ENCODE assay signal across 19 cellular contexts in the genomic region with DNA sequence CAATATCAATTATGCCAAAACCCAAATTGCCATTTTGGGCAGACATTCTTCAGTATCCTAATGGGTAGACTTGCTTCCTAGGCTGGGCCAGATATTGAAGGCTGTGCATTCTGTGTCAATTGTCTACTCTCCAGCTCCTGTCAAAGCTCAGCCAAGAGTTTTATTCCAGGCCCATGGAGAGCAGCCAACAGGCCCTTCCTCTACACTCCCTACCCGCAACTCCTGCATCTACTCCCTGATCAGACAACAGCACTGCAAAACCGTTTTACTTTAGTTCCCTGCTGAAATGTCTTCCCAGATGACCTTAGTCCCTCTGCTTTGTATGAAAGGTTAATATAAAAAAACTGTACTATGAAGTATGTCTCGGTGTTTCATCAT. TPM values are rescaled to one million over a fixed set of nuclear protein-coding genes. Genes with fewer than 3 reads are reported as not detected.
DNase-seq lines count a peak whose midpoint lies in the region; ATAC-seq and TF ChIP-seq lines count a peak whose summit lies in the region.
"Had no signal": no experiment of that assay in that cellular context is flagged by ENCODE, and none has a peak within 500 bp of the region (broad histone marks: within the 10 kb centered on the region; RNA-seq: fewer than 3 reads in every experiment).

No MANE protein-coding gene starts in this region.

- H3K27ac ChIP-seq in left ventricle myocardium inferior (replicated peaks): peak overlapping the region; percentile 92
- peak overlapping the region; percentile 71 for H3K27ac ChIP-seq in rectal smooth muscle tissue (ENCODE audit: low read depth, low read length)
- H3K27ac ChIP-seq: SK-N-MC, suprapubic skin had no signal

- H3K27ac Mint-ChIP-seq in activated naive CD4-positive, alpha-beta T cell treated with anti-CD3 and anti-CD28 coated beads, Interleukin-2, amount 50 U/mL, for 24 hours: peak overlapping the region; percentile 2
- no peak overlapping the region for H3K27ac Mint-ChIP-seq in stimulated activated effector memory CD8-positive, alpha-beta T cell treated with anti-CD3 and anti-CD28 coated beads, Interleukin-12 subunit alpha, Interleukin-12 subunit beta, amount 100 ng/mL, for 72 hours

- peaks cover 78% of the 10 kb centered on the region for H3K4me1 ChIP-seq in left ventricle myocardium inferior
- peaks cover 39% of the 10 kb centered on the region for H3K4me1 ChIP-seq in rectal smooth muscle tissue (ENCODE audit: control insufficient read depth, insufficient read depth, low read length)

- H3K27me3 Mint-ChIP-seq in activated naive CD4-positive, alpha-beta T cell treated with anti-CD3 and anti-CD28 coated beads, Interleukin-2, amount 50 U/mL, for 24 hours: no peaks in the 10 kb centered on the region

- H3K27me3 ChIP-seq in left ventricle myocardium inferior (ENCODE audit: low read depth) (no peaks in the 10 kb centered on the region), rectal smooth muscle tissue (ENCODE audit: control insufficient read depth, insufficient read depth, low read length) (no peaks in the 10 kb centered on the region)
- H3K27me3 ChIP-seq: adrenal gland, suprapubic skin had no signal

- no peak for DNase-seq in activated naive CD4-positive, alpha-beta T cell (lab: John Stamatoyannopoulos, UW)
- DNase-seq in left ventricle myocardium inferior: peak; percentile 72
- DNase-seq in iPS-NIHi7 (ENCODE audit: extremely low spot score): no peak
- DNase-seq in stimulated activated effector memory CD8-positive, alpha-beta T cell treated with anti-CD3 and anti-CD28 coated beads, Interleukin-12 subunit alpha, Interleukin-12 subunit beta, amount 100 ng/mL, for 72 hours (ENCODE audit: low spot score in 2 of 2): no peak
- DNase-seq: 8988T; activated T-cell treated with anti-CD3 and anti-CD28 coated beads, Interleukin-2, amount 50 U/mL, for 4 hours; NCI-H187 treated with DMSO at 0.1 percent for 48 hours; NCI-H524; PC-3 had no signal

- H3K36me3 ChIP-seq in left ventricle myocardium inferior (no peaks in the 10 kb centered on the region), rectal smooth muscle tissue (ENCODE audit: control insufficient read depth, insufficient read depth, low read length) (no peaks in the 10 kb centered on the region)
- H3K36me3 ChIP-seq: adrenal gland, suprapubic skin had no signal

- no peak for ATAC-seq in stimulated activated effector memory CD8-positive, alpha-beta T cell treated with anti-CD3 and anti-CD28 coated beads, Interleukin-12 subunit alpha, Interleukin-12 subunit beta, amount 100 ng/mL, for 72 hours
- ATAC-seq in GM19035 (IDR thresholded peaks at IDR 0.05; ENCODE audit: unreplicated experiment) (no peak), GM21381 (IDR thresholded peaks at IDR 0.05; ENCODE audit: unreplicated experiment) (no peak)
- ATAC-seq: activated T-cell treated with anti-CD3 and anti-CD28 coated beads, Interleukin-2, amount 50 U/mL, for 4 hours; PC-3 had no signal

- H3K4me1 Mint-ChIP-seq in activated naive CD4-positive, alpha-beta T cell treated with anti-CD3 and anti-CD28 coated beads, Interleukin-2, amount 50 U/mL, for 24 hours: peaks cover 34% of the 10 kb centered on the region
- H3K4me1 Mint-ChIP-seq in stimulated activated effector memory CD8-positive, alpha-beta T cell treated with anti-CD3 and anti-CD28 coated beads, Interleukin-12 subunit alpha, Interleukin-12 subunit beta, amount 100 ng/mL, for 72 hours: peaks cover 49% of the 10 kb centered on the region

- no peak overlapping the region for H3K4me3 ChIP-seq in left ventricle myocardium inferior
- H3K4me3 ChIP-seq in rectal smooth muscle tissue (ENCODE audit: low read length): no peak overlapping the region
- H3K4me3 ChIP-seq: adrenal gland, SK-N-MC, suprapubic skin had no signal

- H3K9ac ChIP-seq in rectal smooth muscle tissue (ENCODE audit: low read length): no peak overlapping the region

- no peaks in the 10 kb centered on the region for H3K9me3 ChIP-seq in left ventricle myocardium inferior (replicated peaks)
- H3K9me3 ChIP-seq: adrenal gland, suprapubic skin had no signal

- no peaks in the 10 kb centered on the region for H3K9me3 Mint-ChIP-seq in activated naive CD4-positive, alpha-beta T cell treated with anti-CD3 and anti-CD28 coated beads, Interleukin-2, amount 50 U/mL, for 24 hours
- no peaks in the 10 kb centered on the region for H3K9me3 Mint-ChIP-seq in stimulated activated effector memory CD8-positive, alpha-beta T cell treated with anti-CD3 and anti-CD28 coated beads, Interleukin-12 subunit alpha, Interleukin-12 subunit beta, amount 100 ng/mL, for 72 hours
- H3K9me3 Mint-ChIP-seq: activated T-cell treated with anti-CD3 and anti-CD28 coated beads, Interleukin-2, amount 50 U/mL, for 4 hours; CD14-positive monocyte had no signal

- no peak for TF ChIP-seq CTCF in left ventricle myocardium inferior (IDR thresholded peaks at IDR 0.05; ENCODE audit: borderline replicate concordance)

- intact Hi-C loops in left ventricle myocardium inferior (cut with micrococcal nuclease): loop anchor here (10.0 kb wide), 1 partner anchor 85 kb away; no protein-coding TSS in a partner anchor

- no peaks in the 10 kb centered on the region for H3K36me3 Mint-ChIP-seq in activated naive CD4-positive, alpha-beta T cell treated with anti-CD3 and anti-CD28 coated beads, Interleukin-2, amount 50 U/mL, for 24 hours
- no peaks in the 10 kb centered on the region for H3K36me3 Mint-ChIP-seq in stimulated activated effector memory CD8-positive, alpha-beta T cell treated with anti-CD3 and anti-CD28 coated beads, Interleukin-12 subunit alpha, Interleukin-12 subunit beta, amount 100 ng/mL, for 72 hours
- H3K36me3 Mint-ChIP-seq: CD14-positive monocyte had no signal

- no peak overlapping the region for H3K4me3 Mint-ChIP-seq in activated naive CD4-positive, alpha-beta T cell treated with anti-CD3 and anti-CD28 coated beads, Interleukin-2, amount 50 U/mL, for 24 hours
- H3K4me3 Mint-ChIP-seq in stimulated activated effector memory CD8-positive, alpha-beta T cell treated with anti-CD3 and anti-CD28 coated beads, Interleukin-12 subunit alpha, Interleukin-12 subunit beta, amount 100 ng/mL, for 72 hours: no peak overlapping the region
- H3K4me3 Mint-ChIP-seq: activated T-cell treated with anti-CD3 and anti-CD28 coated beads, Interleukin-2, amount 50 U/mL, for 4 hours; CD14-positive monocyte had no signal

RNA-seq across cellular contexts. Expression of a gene that starts 6.6 kb away (rescaled TPM):
- 3.1 TPM for total RNA-seq in left ventricle myocardium inferior
- total RNA-seq: activated T-cell treated with anti-CD3 and anti-CD28 coated beads, Interleukin-2, amount 50 U/mL, for 4 hours; H1; M059J; PC-3 had no signal

RNA-seq across cellular contexts. Expression of a gene that starts 6.6 kb away (rescaled TPM):
- 0.85 TPM for total RNA-seq in left ventricle myocardium inferior
- total RNA-seq: activated T-cell treated with anti-CD3 and anti-CD28 coated beads, Interleukin-2, amount 50 U/mL, for 4 hours; H1; M059J; PC-3 had no signal

RNA-seq across cellular contexts. Expression of a gene that starts 36.2 kb away (rescaled TPM):
- total RNA-seq in left ventricle myocardium inferior: 5.6 TPM
